Comparison of ENCODE assay signal across 8 cellular contexts in the genomic region with DNA sequence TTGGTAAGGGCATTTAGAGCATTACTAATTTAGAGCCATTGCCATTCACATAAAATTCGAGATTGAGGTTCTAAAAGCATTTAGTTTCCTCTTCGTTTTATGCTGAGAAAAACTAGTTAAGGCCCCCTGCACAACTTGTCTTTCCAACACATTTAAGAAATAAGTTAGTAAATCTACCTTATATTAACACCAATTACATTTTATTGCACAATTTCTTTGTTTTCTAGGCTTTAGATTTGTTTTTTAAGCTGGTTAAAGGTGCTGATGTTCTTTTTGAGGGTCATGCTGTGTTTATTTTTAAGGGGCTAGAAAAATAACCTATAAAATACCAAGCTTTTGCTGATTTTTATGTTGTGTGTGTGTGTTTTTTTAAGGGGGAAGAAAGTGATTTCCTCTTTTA. TPM values are rescaled to one million over a fixed set of nuclear protein-coding genes. Genes with fewer than 3 reads are reported as not detected.
A peak's percentile ranks its signal among the peaks of the same experiment; 100 is the strongest.
DNase-seq lines count a peak whose midpoint lies in the region; ATAC-seq and TF ChIP-seq lines count a peak whose summit lies in the region.

No MANE protein-coding gene starts in this region.

- H3K9me3 Mint-ChIP-seq in activated naive CD8-positive, alpha-beta T cell treated with anti-CD3 and anti-CD28 coated beads, Interleukin-2, amount 10 ng/mL, durations not matched to agents 7 days and 5 days = no peaks in the 10 kb centered on the region
- no peaks in the 10 kb centered on the region for H3K9me3 Mint-ChIP-seq in type B pancreatic cell

- H3K36me3 Mint-ChIP-seq in activated naive CD8-positive, alpha-beta T cell treated with anti-CD3 and anti-CD28 coated beads, Interleukin-2, amount 10 ng/mL, durations not matched to agents 7 days and 5 days = peaks cover 24% of the 10 kb centered on the region
- peaks cover 2% of the 10 kb centered on the region for H3K36me3 Mint-ChIP-seq in type B pancreatic cell

- no peak for ATAC-seq in activated naive CD8-positive, alpha-beta T cell treated with anti-CD3 and anti-CD28 coated beads, Interleukin-2, amount 10 ng/mL, durations not matched to agents 7 days and 5 days (ENCODE audit: low read depth)

- H3K4me3 ChIP-seq in cardiac muscle cell = peak overlapping the region; percentile 64
- peak overlapping the region in 1 of 2 donors; percentile 97 for H3K4me3 ChIP-seq in right atrium auricular region
- peak overlapping the region; percentile 75 to 98 (median 86) for H3K4me3 ChIP-seq in liver (ENCODE audit: low read depth in 1 of 3, low read length in 3 of 3)

- H3K27me3 ChIP-seq in cardiac muscle cell = no peaks in the 10 kb centered on the region
- H3K27me3 ChIP-seq in right atrium auricular region = no peaks in the 10 kb centered on the region
- no peaks in the 10 kb centered on the region for H3K27me3 ChIP-seq in liver (ENCODE audit: control insufficient read depth in 4 of 4, insufficient read depth in 4 of 4, low read length in 3 of 4)

- no peak for TF ChIP-seq CTCF in cardiac muscle cell (IDR thresholded peaks at IDR 0.05; ENCODE audit: low read depth, low read length)
- no peak for TF ChIP-seq CTCF in right atrium auricular region (IDR thresholded peaks at IDR 0.05)
- TF ChIP-seq CTCF in liver (IDR thresholded peaks at IDR 0.05; ENCODE audit: low read depth, low read length, missing input control) = no peak
- TF ChIP-seq CTCF in type B pancreatic cell (conservative IDR thresholded peaks at IDR 0.05) = no peak

- POLR2A ChIA-PET in activated naive CD8-positive, alpha-beta T cell treated with anti-CD3 and anti-CD28 coated beads, Interleukin-2, amount 10 ng/mL, durations not matched to agents 7 days and 5 days (lab: Charles Lee) = interaction anchor here (1.0 to 2.7 kb wide), 8 partner anchors 9 to 206 kb away, joined by 3 to 22 read pairs (median 6); partner anchors contain the start of gene DENND2D

- peak overlapping the region; percentile 20 to 55 for H3K9ac ChIP-seq in liver (ENCODE audit: low read depth in 1 of 2, low read length in 2 of 2)

- DNase-seq in cardiac muscle cell (ENCODE audit: low read depth in 1 of 2, low spot score in 1 of 2) (no peak), right atrium auricular region (ENCODE audit: low spot score) (no peak), type B pancreatic cell (ENCODE audit: extremely low spot score, unreplicated experiment) (no peak), inferior parietal cortex (ENCODE audit: extremely low spot score) (no peak), GM19240 (ENCODE audit: insufficient read length, low spot score) (no peak)
- DNase-seq in activated naive CD8-positive, alpha-beta T cell treated with anti-CD3 and anti-CD28 coated beads, Interleukin-2, amount 10 ng/mL, durations not matched to agents 7 days and 5 days = no peak
- no peak for DNase-seq in activated CD4-positive, CD25-positive, alpha-beta regulatory T cell treated with anti-CD3 and anti-CD28 coated beads, Interleukin-2, amount 50 U/mL, for 72 hours

- peak overlapping the region; percentile 99 for H3K27ac Mint-ChIP-seq in activated naive CD8-positive, alpha-beta T cell treated with anti-CD3 and anti-CD28 coated beads, Interleukin-2, amount 10 ng/mL, durations not matched to agents 7 days and 5 days
- H3K27ac Mint-ChIP-seq in type B pancreatic cell = peak overlapping the region; percentile 95

- peaks cover 39% of the 10 kb centered on the region for H3K4me1 Mint-ChIP-seq in activated naive CD8-positive, alpha-beta T cell treated with anti-CD3 and anti-CD28 coated beads, Interleukin-2, amount 10 ng/mL, durations not matched to agents 7 days and 5 days
- peaks cover 24% of the 10 kb centered on the region for H3K4me1 Mint-ChIP-seq in type B pancreatic cell (ENCODE audit: unreplicated experiment)

- H3K9me3 ChIP-seq in cardiac muscle cell (ENCODE audit: low read depth) (no peaks in the 10 kb centered on the region), right atrium auricular region (no peaks in the 10 kb centered on the region), liver (ENCODE audit: control insufficient read depth in 4 of 4, low read length in 3 of 4) (no peaks in the 10 kb centered on the region)

- TF ChIP-seq RAD21 in liver (IDR thresholded peaks at IDR 0.05) = no peak

- H3K27ac ChIP-seq in cardiac muscle cell (no peak overlapping the region), right atrium auricular region (no peak overlapping the region), liver (ENCODE audit: low read depth in 1 of 2, low read length in 2 of 2) (peak overlapping the region; percentile 98 to 99)

- H3K36me3 ChIP-seq in cardiac muscle cell = peaks cover 16% of the 10 kb centered on the region
- peaks cover under 1% of the 10 kb centered on the region for H3K36me3 ChIP-seq in right atrium auricular region
- H3K36me3 ChIP-seq in liver (ENCODE audit: control insufficient read depth in 4 of 4, insufficient read depth in 3 of 4, low read depth in 1 of 4, low read length in 3 of 4) = no peaks in the 10 kb centered on the region

- H3K27me3 Mint-ChIP-seq in activated naive CD8-positive, alpha-beta T cell treated with anti-CD3 and anti-CD28 coated beads, Interleukin-2, amount 10 ng/mL, durations not matched to agents 7 days and 5 days = no peaks in the 10 kb centered on the region
- no peaks in the 10 kb centered on the region for H3K27me3 Mint-ChIP-seq in type B pancreatic cell

- WGBS in liver = 13% methylated on average over 2 of the region's 2 CpGs

- peaks cover 11% of the 10 kb centered on the region for H3K4me1 ChIP-seq in cardiac muscle cell (ENCODE audit: low read depth)
- peaks cover 0 to 35% of the 10 kb centered on the region in 2 donors for H3K4me1 ChIP-seq in right atrium auricular region
- peaks cover 4 to 56% (median 48%) of the 10 kb centered on the region in 4 donors for H3K4me1 ChIP-seq in liver (ENCODE audit: control insufficient read depth in 4 of 4, insufficient read depth in 4 of 4, low read length in 3 of 4)

- peak overlapping the region; percentile 100 for H3K4me3 Mint-ChIP-seq in activated naive CD8-positive, alpha-beta T cell treated with anti-CD3 and anti-CD28 coated beads, Interleukin-2, amount 10 ng/mL, durations not matched to agents 7 days and 5 days
- peak overlapping the region; percentile 100 for H3K4me3 Mint-ChIP-seq in type B pancreatic cell

TF ChIP-seq in liver, 16 proteins besides CTCF, POLR2A, EP300 and RAD21 (continues in another document):
- TF ChIP-seq ZBTB33 (IDR thresholded peaks at IDR 0.05) (no peak), EGR1 (IDR thresholded peaks at IDR 0.05; ENCODE audit: low read depth in 2 of 2) (no peak), RXRA (IDR thresholded peaks at IDR 0.05) (no peak), MAX (IDR thresholded peaks at IDR 0.05) (no peak), YY1 (IDR thresholded peaks at IDR 0.05) (no peak), FOXA1 (IDR thresholded peaks at IDR 0.05) (no peak), JUND (IDR thresholded peaks at IDR 0.05) (no peak)

RNA-seq across cellular contexts. Expression of gene CEPT1, which starts 1.2 kb away (rescaled TPM):
- 15.9 and 21.7 TPM in 2 replicates for total RNA-seq in cardiac muscle cell
- 21.0 TPM in 2 replicates for polyA plus RNA-seq in cardiac muscle cell
- 10 to 100 TPM; 11.6 to 14.0 TPM for total RNA-seq in right atrium auricular region
- 10 to 100 TPM; 44.1 to 46.5 TPM for total RNA-seq in activated naive CD8-positive, alpha-beta T cell treated with anti-CD3 and anti-CD28 coated beads, Interleukin-2, amount 10 ng/mL, durations not matched to agents 7 days and 5 days
- total RNA-seq in liver = 10 to 100 TPM; 36.8 to 37.3 TPM
- 10 to 100 TPM; 10.0 to 18.5 TPM for polyA plus RNA-seq in liver
- 41.0 and 45.1 TPM in 2 replicates for total RNA-seq in type B pancreatic cell (ENCODE audit: low replicate concordance)

RNA-seq across cellular contexts. Expression of gene DRAM2, which starts 1.4 kb away (rescaled TPM):
- total RNA-seq in cardiac muscle cell (51.6 and 64.7 TPM in 2 replicates), right atrium auricular region (10 to 100 TPM; 33.0 to 56.4 TPM), liver (10 to 100 TPM; 20.4 to 33.9 TPM), type B pancreatic cell (ENCODE audit: low replicate concordance) (42.6 and 61.3 TPM in 2 replicates)
- polyA plus RNA-seq in cardiac muscle cell (69.2 and 110 TPM in 2 replicates), liver (10 to 100 TPM; 15.7 to 19.1 TPM)
- total RNA-seq in activated naive CD8-positive, alpha-beta T cell treated with anti-CD3 and anti-CD28 coated beads, Interleukin-2, amount 10 ng/mL, durations not matched to agents 7 days and 5 days = 10 to 100 TPM; 36.7 to 37.1 TPM

RNA-seq across cellular contexts. Expression of gene DENND2D, which starts 59.2 kb away (rescaled TPM):
- 0.25 and 1.1 TPM in 2 replicates for total RNA-seq in cardiac muscle cell
- polyA plus RNA-seq in cardiac muscle cell = 0.37 and 2.3 TPM in 2 replicates
- 1 to 10 TPM; 1.7 to 5.7 TPM for total RNA-seq in right atrium auricular region
- 100 to 1,000 TPM; 293 to 299 TPM for total RNA-seq in activated naive CD8-positive, alpha-beta T cell treated with anti-CD3 and anti-CD28 coated beads, Interleukin-2, amount 10 ng/mL, durations not matched to agents 7 days and 5 days
- 10 to 100 TPM; 14.9 to 20.7 TPM for total RNA-seq in liver
- polyA plus RNA-seq in liver = 10 to 100 TPM in 1 of 2 donors, 1 to 10 TPM in 1; 8.8 to 10.7 TPM
- 6.3 and 12.7 TPM in 2 replicates for total RNA-seq in type B pancreatic cell (ENCODE audit: low replicate concordance)

Comparison
In these comparisons a context has a peak if more than half of its experiments do, and no peak if none do; other contexts are left out.
1. H3K27ac ChIP-seq: peak in liver (2 of 2); none in cardiac muscle cell (single experiment) and right atrium auricular region (0 of 2).
2. RNA of gene DENND2D, which starts 59.2 kb away (total RNA-seq): 293 to 299 TPM in activated naive CD8-positive, alpha-beta T cell treated with anti-CD3 and anti-CD28 coated beads, Interleukin-2, amount 10 ng/mL, durations not matched to agents 7 days and 5 days; 14.9 to 20.7 TPM in liver, 6.3 to 12.7 TPM in type B pancreatic cell, 1.7 to 5.7 TPM in right atrium auricular region and 0.25 to 1.1 TPM in cardiac muscle cell; every median in the first group is over 10 times any median in the second.